17 cellular contexts compared by ENCODE assay signal in genomic region chr16:54490089-54490488, GRCh38.
"Had no signal": no experiment of that assay in that cellular context is flagged by ENCODE, and none has a peak within 500 bp of the region (broad histone marks: within the 10 kb centered on the region; RNA-seq: fewer than 3 reads in every experiment).

No MANE protein-coding gene starts in this region.

- FAIRE-seq: HTR-8/SVneo, RCC 7860 had no signal

- DNase-seq: MV-4-11; NCI-H1048; NCI-H1694; NCI-H187 treated with DMSO at 0.1 percent for 48 hours; NCI-H2029 treated with DMSO at 0.1 percent for 48 hours; NCI-H2171 treated with DMSO at 0.1 percent for 48 hours; NCI-H446 treated with DMSO at 0.1 percent for 48 hours; NK-92 treated with Interleukin-12 subunit alpha and Interleukin-12 subunit beta, amount 100 ng/mL, for 24 hours; Right ventricle myocardium superior; RPMI8226; SK-N-SH; SW 1271; T-cell had no signal

- H3K9me2 ChIP-seq: SK-N-SH had no signal

- ATAC-seq: T-cell had no signal

- H3K4me2 ChIP-seq: KMS-11, SK-N-SH had no signal

- H3K9me3 ChIP-seq: SK-N-SH had no signal

- H3K9ac ChIP-seq: KMS-11, SK-N-SH had no signal

- H3K27ac ChIP-seq: HL-60, KMS-11 had no signal
